26 cellular contexts compared by ENCODE assay signal in genomic region chr17:74529243-74529642, GRCh38. TPM values are rescaled to one million over a fixed set of nuclear protein-coding genes. Genes with fewer than 3 reads are reported as not detected.
A peak's percentile ranks its signal among the peaks of the same experiment; 100 is the strongest.
DNase-seq lines count a peak whose midpoint lies in the region; ATAC-seq and TF ChIP-seq lines count a peak whose summit lies in the region.
"Had no signal": no experiment of that assay in that cellular context is flagged by ENCODE, and none has a peak within 500 bp of the region (broad histone marks: within the 10 kb centered on the region; RNA-seq: fewer than 3 reads in every experiment).

No MANE protein-coding gene starts in this region.

- H3K27ac ChIP-seq in right atrium auricular region = no peak overlapping the region
- H3K27ac ChIP-seq in right cardiac atrium (ENCODE audit: low read length) = no peak overlapping the region
- H3K27ac ChIP-seq: epithelial cell of prostate, neural progenitor cell, WERI-Rb-1 had no signal

- TF ChIP-seq CTCF in right atrium auricular region (IDR thresholded peaks at IDR 0.05) (no peak), chondrocyte (IDR thresholded peaks at IDR 0.05) (no peak), osteocyte (IDR thresholded peaks at IDR 0.05) (no peak)

- no peak for ATAC-seq in right cardiac atrium
- ATAC-seq: CD8-positive, alpha-beta T cell had no signal

- intact Hi-C loops in right cardiac atrium (cut with DNase I) = no loop called here

- H3K27me3 ChIP-seq in right atrium auricular region = no peaks in the 10 kb centered on the region
- H3K27me3 ChIP-seq in right cardiac atrium (ENCODE audit: control insufficient read depth, insufficient read depth) = no peaks in the 10 kb centered on the region

- H3K4me3 Mint-ChIP-seq in chondrocyte (ENCODE audit: unreplicated experiment) (no peak overlapping the region), osteocyte (ENCODE audit: unreplicated experiment) (no peak overlapping the region)
- H3K4me3 Mint-ChIP-seq: activated naive CD4-positive, alpha-beta T cell treated with anti-CD3 and anti-CD28 coated beads, Interleukin-2, amount 50 U/mL, for 24 hours; CD8-positive, alpha-beta T cell; neural progenitor cell had no signal

- peaks cover 40% of the 10 kb centered on the region for H3K27me3 Mint-ChIP-seq in chondrocyte (ENCODE audit: low read depth)
- H3K27me3 Mint-ChIP-seq in osteocyte (ENCODE audit: unreplicated experiment) = no peaks in the 10 kb centered on the region

- H3K9me3 Mint-ChIP-seq in chondrocyte (ENCODE audit: low read depth) (no peaks in the 10 kb centered on the region), osteocyte (ENCODE audit: unreplicated experiment) (no peaks in the 10 kb centered on the region)
- H3K9me3 Mint-ChIP-seq: activated naive CD4-positive, alpha-beta T cell treated with anti-CD3 and anti-CD28 coated beads, Interleukin-2, amount 50 U/mL, for 24 hours; CD8-positive, alpha-beta T cell had no signal

- H3K9me3 ChIP-seq in right atrium auricular region (no peaks in the 10 kb centered on the region), right cardiac atrium (ENCODE audit: control insufficient read depth, low read length) (no peaks in the 10 kb centered on the region)
- H3K9me3 ChIP-seq: left lung had no signal

- H3K4me3 ChIP-seq in right atrium auricular region (no peak overlapping the region), right cardiac atrium (ENCODE audit: low read length) (no peak overlapping the region)
- H3K4me3 ChIP-seq: left lung, neural progenitor cell had no signal

- no peaks in the 10 kb centered on the region for H3K36me3 Mint-ChIP-seq in chondrocyte (ENCODE audit: low read depth)
- no peaks in the 10 kb centered on the region for H3K36me3 Mint-ChIP-seq in osteocyte (ENCODE audit: unreplicated experiment)
- H3K36me3 Mint-ChIP-seq: activated naive CD4-positive, alpha-beta T cell treated with anti-CD3 and anti-CD28 coated beads, Interleukin-2, amount 50 U/mL, for 24 hours; CD8-positive, alpha-beta T cell; neural progenitor cell had no signal

- 78% methylated on average over 5 of the region's 5 CpGs for WGBS in right cardiac atrium

- H3K36me3 ChIP-seq in right atrium auricular region = no peaks in the 10 kb centered on the region
- H3K36me3 ChIP-seq: left lung, neural progenitor cell, WERI-Rb-1 had no signal

- H3K4me1 ChIP-seq in right atrium auricular region (no peaks in the 10 kb centered on the region), right cardiac atrium (ENCODE audit: control insufficient read depth, insufficient read depth, low read length) (no peaks in the 10 kb centered on the region)
- H3K4me1 ChIP-seq: neural progenitor cell had no signal

- H3K27ac Mint-ChIP-seq in chondrocyte (ENCODE audit: unreplicated experiment) = no peak overlapping the region
- H3K27ac Mint-ChIP-seq in osteocyte (ENCODE audit: unreplicated experiment) = no peak overlapping the region
- H3K27ac Mint-ChIP-seq: activated naive CD4-positive, alpha-beta T cell treated with anti-CD3 and anti-CD28 coated beads, Interleukin-2, amount 50 U/mL, for 24 hours; CD8-positive, alpha-beta T cell; neural progenitor cell had no signal

- peak; percentile 48 for DNase-seq in right atrium auricular region (ENCODE audit: low spot score)
- DNase-seq in right cardiac atrium = no peak
- DNase-seq in chondrocyte (ENCODE audit: low spot score) = peak; percentile 48
- DNase-seq in osteocyte (ENCODE audit: extremely low spot score, unreplicated experiment) = peak; percentile 67
- DNase-seq in kidney glomerular epithelial cell (lab: John Stamatoyannopoulos, UW) = no peak
- no peak for DNase-seq in activated gamma-delta T cell treated with Interleukin-2 at 50 U/mL for 16 hours
- no peak for DNase-seq in NAMALWA (ENCODE audit: low spot score)
- DNase-seq: activated CD4-positive, alpha-beta T cell treated with anti-CD3 and anti-CD28 coated beads, Interleukin-2, amount 50 U/mL, for 1 hour; effector CD8-positive, alpha-beta T cell; GOT3; NCI-H1105; NCI-H187 treated with DMSO at 0.1 percent for 48 hours; NCI-H2171 treated with DMSO at 0.1 percent for 48 hours; NCI-H510A; WERI-Rb-1 had no signal

- H3K4me1 Mint-ChIP-seq in chondrocyte (ENCODE audit: low read depth) (no peaks in the 10 kb centered on the region), osteocyte (ENCODE audit: unreplicated experiment) (no peaks in the 10 kb centered on the region)
- H3K4me1 Mint-ChIP-seq: neural progenitor cell had no signal

RNA-seq across cellular contexts. Expression of gene CD300LB, which starts 2.0 kb away (rescaled TPM):
- total RNA-seq in right atrium auricular region (under 1 TPM in 1 of 2 donors, not detected in 1; 0.31 TPM), right cardiac atrium (under 1 TPM in 1 of 4 donors, not detected in 3; 0.09 TPM), chondrocyte (not detected in 3 replicates), osteocyte (not detected in 2 replicates)
- polyA plus RNA-seq in right cardiac atrium = 0.09 TPM
- total RNA-seq: A673; bronchial epithelial cell; CD8-positive, alpha-beta T cell; M059J; myocyte; SK-MEL-5; urinary bladder had no signal

RNA-seq across cellular contexts. Expression of gene CD300C, which starts 16.7 kb away (rescaled TPM):
- under 1 TPM in 1 of 2 donors, not detected in 1; 0.98 TPM for total RNA-seq in right atrium auricular region
- total RNA-seq in right cardiac atrium = 1 to 10 TPM in 3 of 4 donors, under 1 TPM in 1; 0.62 to 2.1 (median 1.5) TPM
- polyA plus RNA-seq in right cardiac atrium = 0.11 TPM
- total RNA-seq in chondrocyte = not detected in 3 replicates
- total RNA-seq in osteocyte = not detected in 2 replicates
- total RNA-seq: A673; bronchial epithelial cell; CD8-positive, alpha-beta T cell; myocyte had no signal

RNA-seq across cellular contexts. Expression of gene CD300H, which starts 38.1 kb away (rescaled TPM):
- total RNA-seq in right atrium auricular region (not detected), right cardiac atrium (not detected), chondrocyte (not detected in 3 replicates), osteocyte (not detected in 2 replicates)
- polyA plus RNA-seq in right cardiac atrium = not detected
- total RNA-seq: A673; bronchial epithelial cell; CD8-positive, alpha-beta T cell; M059J; myocyte; SK-MEL-5; urinary bladder had no signal

Comparison
In these comparisons a context has a peak if more than half of its experiments do, and no peak if none do; other contexts are left out.
1. DNase-seq: peak in right atrium auricular region (single experiment), chondrocyte (single experiment) and osteocyte (single experiment); none in right cardiac atrium (0 of 3), kidney glomerular epithelial cell (single experiment), activated gamma-delta T cell treated with Interleukin-2 at 50 U/mL for 16 hours (single experiment) and NAMALWA (single experiment).